Comparison of ENCODE assay signal across 8 cellular contexts in genomic region chr12:6537580-6538419, GRCh38. TPM values are rescaled to one million over a fixed set of nuclear protein-coding genes. Genes with fewer than 3 reads are reported as not detected.
DNase-seq lines count a peak whose midpoint lies in the region; ATAC-seq and TF ChIP-seq lines count a peak whose summit lies in the region.
"Not testable (repeated sequence)": the region's sequence is repeated elsewhere in the genome, so short reads cannot be mapped to it uniquely, and the experiment has no call there.

No MANE protein-coding gene starts in this region.

- 28 to 41% methylated on average over 13 to 17 of the region's 17 CpGs for WGBS in upper lobe of left lung, 2 donors

- not testable (repeated sequence) for H3K27me3 Mint-ChIP-seq in activated CD8-positive, alpha-beta T cell treated with anti-CD3 and anti-CD28 coated beads for 36 hours; central memory CD8-positive, alpha-beta T cell
- peaks cover 17 to 27% (median 19%) of the 10 kb centered on the region in 3 donors for H3K27me3 Mint-ChIP-seq in immature natural killer cell (ENCODE audit: low read depth in 3 of 3)

- TF ChIP-seq POLR2A in upper lobe of left lung (IDR thresholded peaks at IDR 0.05) = not testable (repeated sequence)

- peaks cover 50% of the 10 kb centered on the region for H3K36me3 Mint-ChIP-seq in activated CD8-positive, alpha-beta T cell treated with anti-CD3 and anti-CD28 coated beads for 36 hours (ENCODE audit: low read depth)
- peaks cover 52% of the 10 kb centered on the region for H3K36me3 Mint-ChIP-seq in central memory CD8-positive, alpha-beta T cell (ENCODE audit: insufficient read depth)
- peaks cover 6 to 33% (median 10%) of the 10 kb centered on the region in 3 donors for H3K36me3 Mint-ChIP-seq in immature natural killer cell

- peak; percentile 95 for TF ChIP-seq CTCF in activated CD8-positive, alpha-beta T cell treated with anti-CD3 and anti-CD28 coated beads for 36 hours (IDR thresholded peaks at IDR 0.05)
- TF ChIP-seq CTCF in upper lobe of left lung (IDR thresholded peaks at IDR 0.05) = peak; percentile 78 to 88 (median 84)

- H3K27ac Mint-ChIP-seq in activated CD8-positive, alpha-beta T cell treated with anti-CD3 and anti-CD28 coated beads for 36 hours = peak overlapping the region; percentile 99
- peak overlapping the region; percentile 99 for H3K27ac Mint-ChIP-seq in central memory CD8-positive, alpha-beta T cell (ENCODE audit: low read depth)
- H3K27ac Mint-ChIP-seq in immature natural killer cell = peak overlapping the region; percentile 86 to 99 (median 95)

- DNase-seq in ELF-1 (ENCODE audit: low read depth, low spot score) (peak; percentile 90), MG63 (peak; percentile 75), OCI-M1 (lab: John Stamatoyannopoulos, UW) (peak; percentile 84), immature natural killer cell (peak; percentile 75 to 84 (median 79)), sciatic nerve (ENCODE audit: low spot score) (peak; percentile 91), upper lobe of left lung (peak in 1 of 2 donors; percentile 82)
- DNase-seq in activated CD8-positive, alpha-beta T cell treated with anti-CD3 and anti-CD28 coated beads for 36 hours = peak; percentile 95
- peak; percentile 77 to 82 for DNase-seq in central memory CD8-positive, alpha-beta T cell (ENCODE audit: low spot score in 2 of 2)

- not testable (repeated sequence) for H3K27me3 ChIP-seq in MG63, upper lobe of left lung

- ATAC-seq in activated CD8-positive, alpha-beta T cell treated with anti-CD3 and anti-CD28 coated beads for 36 hours; central memory CD8-positive, alpha-beta T cell (replicated peaks; ENCODE audit: extremely low read depth, poor library complexity, severe bottlenecking); sciatic nerve; upper lobe of left lung (ENCODE audit: low FRiP score in 2 of 2): not testable (repeated sequence)

- H3K4me1 ChIP-seq in upper lobe of left lung = peaks cover 45 to 74% (median 61%) of the 10 kb centered on the region in 4 donors

- peaks cover 41% of the 10 kb centered on the region for H3K4me1 Mint-ChIP-seq in activated CD8-positive, alpha-beta T cell treated with anti-CD3 and anti-CD28 coated beads for 36 hours (ENCODE audit: low read depth)
- peaks cover 62% of the 10 kb centered on the region for H3K4me1 Mint-ChIP-seq in central memory CD8-positive, alpha-beta T cell
- H3K4me1 Mint-ChIP-seq in immature natural killer cell = peaks cover 48 to 52% of the 10 kb centered on the region in 2 donors

- POLR2A ChIA-PET in activated CD8-positive, alpha-beta T cell treated with anti-CD3 and anti-CD28 coated beads for 36 hours (lab: Charles Lee) = interaction anchor here (0.7 to 9.6 kb wide), 22 partner anchors 9 to 335 kb away, joined by 3 to 264 read pairs (median 6); partner anchors contain the start of genes IFFO1, NOP2, SPSB2 and TAPBPL

- not testable (repeated sequence) for TF ChIP-seq EP300 in upper lobe of left lung (IDR thresholded peaks at IDR 0.05)

- H3K4me3 ChIP-seq in MG63 = peak overlapping the region; percentile 92
- not testable (repeated sequence) for H3K4me3 ChIP-seq in upper lobe of left lung

- not testable (repeated sequence) for H3K9me3 ChIP-seq in MG63, upper lobe of left lung

- H3K36me3 ChIP-seq in MG63 = peaks cover 54% of the 10 kb centered on the region
- H3K36me3 ChIP-seq in upper lobe of left lung = peaks cover 8 to 46% (median 31%) of the 10 kb centered on the region in 4 donors

- intact Hi-C loops in activated CD8-positive, alpha-beta T cell treated with anti-CD3 and anti-CD28 coated beads for 36 hours (cut with micrococcal nuclease) = loop anchor here (5.0 to 10.0 kb wide), 2 partner anchors 110 to 203 kb away; no protein-coding TSS in a partner anchor
- intact Hi-C loops in sciatic nerve (cut with DNase I) = not testable (repeated sequence)

- H3K27ac ChIP-seq in upper lobe of left lung = peak overlapping the region; percentile 65 to 99 (median 94)

- CTCF ChIA-PET in activated CD8-positive, alpha-beta T cell treated with anti-CD3 and anti-CD28 coated beads for 36 hours (lab: Charles Lee) = interaction anchor here (0.6 to 6.1 kb wide), 40 partner anchors 9 to 201 kb away, joined by 3 to 68 read pairs (median 4); partner anchors contain the start of genes CD27, MRPL51, NOP2 and VAMP1

- H3K9me3 Mint-ChIP-seq in activated CD8-positive, alpha-beta T cell treated with anti-CD3 and anti-CD28 coated beads for 36 hours; central memory CD8-positive, alpha-beta T cell; immature natural killer cell: not testable (repeated sequence)

- H3K4me3 Mint-ChIP-seq in activated CD8-positive, alpha-beta T cell treated with anti-CD3 and anti-CD28 coated beads for 36 hours = peak overlapping the region; percentile 93
- H3K4me3 Mint-ChIP-seq in central memory CD8-positive, alpha-beta T cell = peak overlapping the region; percentile 95
- H3K4me3 Mint-ChIP-seq in immature natural killer cell = peak overlapping the region; percentile 40 to 75 (median 72)

RNA-seq across cellular contexts. Expression of gene GAPDH, which starts 3.5 kb away (rescaled TPM):
- 4,502 and 8,561 TPM in 2 replicates for total RNA-seq in MG63 (2014; rRNA removed; shearing (Covaris generic); ENCODE audit: low replicate concordance)
- 1,000 to 10,000 TPM; 9,109 to 9,234 TPM for total RNA-seq in activated CD8-positive, alpha-beta T cell treated with anti-CD3 and anti-CD28 coated beads for 36 hours
- polyA plus RNA-seq in immature natural killer cell = 1,000 to 10,000 TPM; 1,615 to 2,185 (median 1,854) TPM
- 1,200 TPM for total RNA-seq in sciatic nerve
- 1,000 to 10,000 TPM in 3 of 6 donors, 100 to 1,000 TPM in 3; 442 to 1,402 (median 931) TPM for total RNA-seq in upper lobe of left lung

RNA-seq across cellular contexts. Expression of gene IFFO1, which starts 18.0 kb away (rescaled TPM):
- 6.1 and 13.2 TPM in 2 replicates for total RNA-seq in MG63 (2014; rRNA removed; shearing (Covaris generic); ENCODE audit: low replicate concordance)
- total RNA-seq in activated CD8-positive, alpha-beta T cell treated with anti-CD3 and anti-CD28 coated beads for 36 hours = 1 to 10 TPM; 7.8 to 8.5 TPM
- polyA plus RNA-seq in immature natural killer cell = 10 to 100 TPM in 1 of 3 donors, 1 to 10 TPM in 2; 1.9 to 13.0 (median 3.1) TPM
- 38.7 TPM for total RNA-seq in sciatic nerve
- 100 to 1,000 TPM in 1 of 6 donors, 10 to 100 TPM in 5; 13.3 to 108 (median 32.0) TPM for total RNA-seq in upper lobe of left lung

RNA-seq across cellular contexts. Expression of gene NOP2, which starts 30.3 kb away (rescaled TPM):
- 64.5 and 90.4 TPM in 2 replicates for total RNA-seq in MG63 (2014; rRNA removed; shearing (Covaris generic); ENCODE audit: low replicate concordance)
- 10 to 100 TPM; 87.9 to 89.4 TPM for total RNA-seq in activated CD8-positive, alpha-beta T cell treated with anti-CD3 and anti-CD28 coated beads for 36 hours
- 10 to 100 TPM; 11.3 to 30.8 (median 18.0) TPM for polyA plus RNA-seq in immature natural killer cell
- total RNA-seq in sciatic nerve (27.6 TPM), upper lobe of left lung (10 to 100 TPM; 19.4 to 49.2 (median 36.6) TPM)

RNA-seq across cellular contexts. Expression of gene NCAPD2, which starts 43.9 kb away (rescaled TPM):
- 60.2 and 95.9 TPM in 2 replicates for total RNA-seq in MG63 (2014; rRNA removed; shearing (Covaris generic); ENCODE audit: low replicate concordance)
- 100 to 1,000 TPM; 195 to 196 TPM for total RNA-seq in activated CD8-positive, alpha-beta T cell treated with anti-CD3 and anti-CD28 coated beads for 36 hours
- 10 to 100 TPM; 23.3 to 50.5 (median 24.0) TPM for polyA plus RNA-seq in immature natural killer cell
- total RNA-seq in sciatic nerve (21.3 TPM), upper lobe of left lung (10 to 100 TPM; 15.4 to 43.0 (median 25.5) TPM)

RNA-seq across cellular contexts. Expression of gene MRPL51, which starts 44.7 kb away (rescaled TPM):
- total RNA-seq in MG63 (2014; rRNA removed; shearing (Covaris generic); ENCODE audit: low replicate concordance) = 140 and 315 TPM in 2 replicates
- 100 to 1,000 TPM; 230 to 254 TPM for total RNA-seq in activated CD8-positive, alpha-beta T cell treated with anti-CD3 and anti-CD28 coated beads for 36 hours
- 100 to 1,000 TPM; 240 to 280 (median 248) TPM for polyA plus RNA-seq in immature natural killer cell
- 117 TPM for total RNA-seq in sciatic nerve
- 100 to 1,000 TPM in 2 of 6 donors, 10 to 100 TPM in 4; 40.1 to 125 (median 67.2) TPM for total RNA-seq in upper lobe of left lung
